Comparison of ENCODE assay signal across 8 cellular contexts in the genomic region with DNA sequence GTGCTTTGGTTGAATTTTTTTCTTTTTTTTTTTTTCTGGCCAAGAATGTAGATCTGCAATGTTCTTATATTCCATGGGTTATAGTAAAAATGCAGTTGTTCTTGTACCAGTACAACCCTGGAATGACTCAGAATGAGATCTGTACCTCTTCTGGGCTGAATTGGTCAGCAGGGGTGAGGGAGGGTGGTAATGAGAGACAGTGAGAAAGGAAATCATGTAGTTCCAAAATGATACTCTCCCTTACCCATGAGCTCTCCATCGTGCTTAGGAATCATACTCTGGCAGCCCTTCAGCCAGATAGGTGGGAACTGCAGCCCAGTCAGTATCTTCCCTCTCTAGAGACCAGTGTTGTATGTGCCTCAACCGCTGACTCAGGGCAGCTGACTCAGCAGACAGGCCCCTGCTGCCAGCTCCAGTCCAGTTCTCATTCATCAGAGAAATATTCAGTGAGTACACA. TPM values are rescaled to one million over a fixed set of nuclear protein-coding genes. Genes with fewer than 3 reads are reported as not detected.
DNase-seq lines count a peak whose midpoint lies in the region; ATAC-seq and TF ChIP-seq lines count a peak whose summit lies in the region.

No MANE protein-coding gene starts in this region.

- no peak overlapping the region for H3K4me3 Mint-ChIP-seq in WTC11

- no peaks in the 10 kb centered on the region for H3K27me3 ChIP-seq in fibroblast of lung (ENCODE audit: control insufficient read depth, insufficient read depth, low read length)

- H3K79me2 ChIP-seq in fibroblast of lung (ENCODE audit: control insufficient read depth, insufficient read depth, low read length), result peaks cover 12% of the 10 kb centered on the region

- H4K20me1 ChIP-seq in fibroblast of lung (ENCODE audit: control insufficient read depth, extremely low read depth, insufficient read depth, low read length), result no peaks in the 10 kb centered on the region

- peaks cover 62% of the 10 kb centered on the region for H3K27me3 Mint-ChIP-seq in WTC11 (ENCODE audit: low read depth)

- peak overlapping the region; percentile 0 for H3K27ac ChIP-seq in fibroblast of lung (ENCODE audit: insufficient read depth, low read length)

- H3K4me1 Mint-ChIP-seq in WTC11, result peaks cover 15% of the 10 kb centered on the region

- no peak for ATAC-seq in WTC11
- ATAC-seq in HG02840 (IDR thresholded peaks at IDR 0.05; ENCODE audit: low FRiP score, unreplicated experiment), result no peak

- intact Hi-C loops in posterior vena cava (cut with DNase I), result loop anchor here in 1 of 2 donors (10.0 kb wide), 1 partner anchor 1467 kb away; no protein-coding TSS in a partner anchor

- DNase-seq in ELF-1 (ENCODE audit: low read depth, low spot score) (peak; percentile 13), RPMI7951 (ENCODE audit: low read depth) (peak; percentile 86), fibroblast of lung (ENCODE audit: low read depth in 2 of 2) (peak; percentile 93 to 97), posterior vena cava (ENCODE audit: low spot score) (peak; percentile 93), ecto neural progenitor cell (ENCODE audit: low spot score) (no peak), WTC11 (ENCODE audit: low spot score) (no peak)
- no peak for DNase-seq in activated effector memory CD4-positive, alpha-beta T cell treated with Interleukin-2 at 50 U/mL for 16 hours

- H3K36me3 ChIP-seq in fibroblast of lung (ENCODE audit: control insufficient read depth, insufficient read depth, low read length), result no peaks in the 10 kb centered on the region

- no peak overlapping the region for H2AFZ ChIP-seq in fibroblast of lung (ENCODE audit: low read length)

- CTCF ChIA-PET in WTC11 (lab: Charles Lee), result interaction anchor here (0.6 kb wide), 1 partner anchor 14 kb away, joined by 3 read pairs; no protein-coding TSS in a partner anchor

- no peak overlapping the region for H3K4me2 ChIP-seq in fibroblast of lung (ENCODE audit: extremely low read depth, insufficient read depth, low read length)

- H3K27ac Mint-ChIP-seq in WTC11, result no peak overlapping the region

- POLR2A ChIA-PET in WTC11 (lab: Charles Lee), result no interaction called here

- H3K4me3 ChIP-seq in fibroblast of lung (replicated peaks in 1 of 4; ENCODE audit: control extremely low read depth in 1 of 4, insufficient read depth in 1 of 4, low read depth in 3 of 4, low read length in 4 of 4), result no peak overlapping the region

- H3K9me3 ChIP-seq in fibroblast of lung (ENCODE audit: control insufficient read depth, insufficient read depth, low read depth, low read length), result no peaks in the 10 kb centered on the region

- H3K9ac ChIP-seq in fibroblast of lung (ENCODE audit: insufficient read depth, low read length), result no peak overlapping the region

- H3K4me1 ChIP-seq in fibroblast of lung (ENCODE audit: control insufficient read depth, extremely low read depth, insufficient read depth, low read length), result peaks cover 8% of the 10 kb centered on the region

- H3K9me3 Mint-ChIP-seq in WTC11, result no peaks in the 10 kb centered on the region

- H3K36me3 Mint-ChIP-seq in WTC11, result no peaks in the 10 kb centered on the region

- TF ChIP-seq CTCF in fibroblast of lung (conservative IDR thresholded peaks at IDR 0.05 in 1 of 2, IDR thresholded peaks at IDR 0.05 in 1 of 2; ENCODE audit: low read depth in 1 of 2, low read length in 2 of 2), result no peak
- TF ChIP-seq CTCF in WTC11 (IDR thresholded peaks at IDR 0.05), result no peak

TF ChIP-seq in WTC11, 78 proteins besides CTCF, POLR2A, EP300 and RAD21:
- TF ChIP-seq GTF2I (CRISPR knock-in tag; conservative IDR thresholded peaks at IDR 0.05) (no peak), CREB1 (CRISPR knock-in tag; IDR thresholded peaks at IDR 0.05) (no peak), SP1 (CRISPR knock-in tag; conservative IDR thresholded peaks at IDR 0.05) (no peak), JAZF1 (CRISPR knock-in tag; IDR thresholded peaks at IDR 0.05) (no peak), ZNF121 (CRISPR knock-in tag; IDR thresholded peaks at IDR 0.05) (no peak)
- TF ChIP-seq, protein P1, sequence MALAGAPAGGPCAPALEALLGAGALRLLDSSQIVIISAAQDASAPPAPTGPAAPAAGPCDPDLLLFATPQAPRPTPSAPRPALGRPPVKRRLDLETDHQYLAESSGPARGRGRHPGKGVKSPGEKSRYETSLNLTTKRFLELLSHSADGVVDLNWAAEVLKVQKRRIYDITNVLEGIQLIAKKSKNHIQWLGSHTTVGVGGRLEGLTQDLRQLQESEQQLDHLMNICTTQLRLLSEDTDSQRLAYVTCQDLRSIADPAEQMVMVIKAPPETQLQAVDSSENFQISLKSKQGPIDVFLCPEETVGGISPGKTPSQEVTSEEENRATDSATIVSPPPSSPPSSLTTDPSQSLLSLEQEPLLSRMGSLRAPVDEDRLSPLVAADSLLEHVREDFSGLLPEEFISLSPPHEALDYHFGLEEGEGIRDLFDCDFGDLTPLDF (CRISPR knock-in tag; IDR thresholded peaks at IDR 0.05), result no peak
- TF ChIP-seq, protein P2, sequence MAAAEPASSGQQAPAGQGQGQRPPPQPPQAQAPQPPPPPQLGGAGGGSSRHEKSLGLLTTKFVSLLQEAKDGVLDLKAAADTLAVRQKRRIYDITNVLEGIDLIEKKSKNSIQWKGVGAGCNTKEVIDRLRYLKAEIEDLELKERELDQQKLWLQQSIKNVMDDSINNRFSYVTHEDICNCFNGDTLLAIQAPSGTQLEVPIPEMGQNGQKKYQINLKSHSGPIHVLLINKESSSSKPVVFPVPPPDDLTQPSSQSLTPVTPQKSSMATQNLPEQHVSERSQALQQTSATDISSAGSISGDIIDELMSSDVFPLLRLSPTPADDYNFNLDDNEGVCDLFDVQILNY (CRISPR knock-in tag; IDR thresholded peaks at IDR 0.05), result no peak
- TF ChIP-seq, protein P3, sequence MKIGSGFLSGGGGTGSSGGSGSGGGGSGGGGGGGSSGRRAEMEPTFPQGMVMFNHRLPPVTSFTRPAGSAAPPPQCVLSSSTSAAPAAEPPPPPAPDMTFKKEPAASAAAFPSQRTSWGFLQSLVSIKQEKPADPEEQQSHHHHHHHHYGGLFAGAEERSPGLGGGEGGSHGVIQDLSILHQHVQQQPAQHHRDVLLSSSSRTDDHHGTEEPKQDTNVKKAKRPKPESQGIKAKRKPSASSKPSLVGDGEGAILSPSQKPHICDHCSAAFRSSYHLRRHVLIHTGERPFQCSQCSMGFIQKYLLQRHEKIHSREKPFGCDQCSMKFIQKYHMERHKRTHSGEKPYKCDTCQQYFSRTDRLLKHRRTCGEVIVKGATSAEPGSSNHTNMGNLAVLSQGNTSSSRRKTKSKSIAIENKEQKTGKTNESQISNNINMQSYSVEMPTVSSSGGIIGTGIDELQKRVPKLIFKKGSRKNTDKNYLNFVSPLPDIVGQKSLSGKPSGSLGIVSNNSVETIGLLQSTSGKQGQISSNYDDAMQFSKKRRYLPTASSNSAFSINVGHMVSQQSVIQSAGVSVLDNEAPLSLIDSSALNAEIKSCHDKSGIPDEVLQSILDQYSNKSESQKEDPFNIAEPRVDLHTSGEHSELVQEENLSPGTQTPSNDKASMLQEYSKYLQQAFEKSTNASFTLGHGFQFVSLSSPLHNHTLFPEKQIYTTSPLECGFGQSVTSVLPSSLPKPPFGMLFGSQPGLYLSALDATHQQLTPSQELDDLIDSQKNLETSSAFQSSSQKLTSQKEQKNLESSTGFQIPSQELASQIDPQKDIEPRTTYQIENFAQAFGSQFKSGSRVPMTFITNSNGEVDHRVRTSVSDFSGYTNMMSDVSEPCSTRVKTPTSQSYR (CRISPR knock-in tag; IDR thresholded peaks at IDR 0.05), result no peak

RNA-seq across cellular contexts. Expression of a gene that starts 2.1 kb away (rescaled TPM):
- total RNA-seq in RPMI7951 (2014; rRNA removed; shearing (Covaris generic)), result 7.6 and 10.3 TPM in 2 replicates
- total RNA-seq in fibroblast of lung, result 22.3 and 27.5 TPM in 2 replicates
- 4.2 and 5.3 TPM in 2 replicates for polyA plus RNA-seq in fibroblast of lung
- 6.4 and 15.7 TPM in 2 replicates for polyA plus RNA-seq in fibroblast of lung (2012)
- 69.7 and 124 TPM in 2 replicates for polyA minus RNA-seq in fibroblast of lung (ENCODE audit: low replicate concordance)
- total RNA-seq in posterior vena cava, result 10 to 100 TPM; 32.2 to 53.1 TPM
- total RNA-seq in WTC11 (2021), result 0.57 to 1.2 TPM (median 0.99 TPM) in 3 replicates

Comparison
In these comparisons a context has a peak if more than half of its experiments do, and no peak if none do; other contexts are left out.
1. DNase-seq: peak in ELF-1 (single experiment), RPMI7951 (single experiment), fibroblast of lung (2 of 2) and posterior vena cava (single experiment); none in activated effector memory CD4-positive, alpha-beta T cell treated with Interleukin-2 at 50 U/mL for 16 hours (single experiment), ecto neural progenitor cell (single experiment) and WTC11 (single experiment).